ENCODE assay signal across 8 cellular contexts in the genomic region with DNA sequence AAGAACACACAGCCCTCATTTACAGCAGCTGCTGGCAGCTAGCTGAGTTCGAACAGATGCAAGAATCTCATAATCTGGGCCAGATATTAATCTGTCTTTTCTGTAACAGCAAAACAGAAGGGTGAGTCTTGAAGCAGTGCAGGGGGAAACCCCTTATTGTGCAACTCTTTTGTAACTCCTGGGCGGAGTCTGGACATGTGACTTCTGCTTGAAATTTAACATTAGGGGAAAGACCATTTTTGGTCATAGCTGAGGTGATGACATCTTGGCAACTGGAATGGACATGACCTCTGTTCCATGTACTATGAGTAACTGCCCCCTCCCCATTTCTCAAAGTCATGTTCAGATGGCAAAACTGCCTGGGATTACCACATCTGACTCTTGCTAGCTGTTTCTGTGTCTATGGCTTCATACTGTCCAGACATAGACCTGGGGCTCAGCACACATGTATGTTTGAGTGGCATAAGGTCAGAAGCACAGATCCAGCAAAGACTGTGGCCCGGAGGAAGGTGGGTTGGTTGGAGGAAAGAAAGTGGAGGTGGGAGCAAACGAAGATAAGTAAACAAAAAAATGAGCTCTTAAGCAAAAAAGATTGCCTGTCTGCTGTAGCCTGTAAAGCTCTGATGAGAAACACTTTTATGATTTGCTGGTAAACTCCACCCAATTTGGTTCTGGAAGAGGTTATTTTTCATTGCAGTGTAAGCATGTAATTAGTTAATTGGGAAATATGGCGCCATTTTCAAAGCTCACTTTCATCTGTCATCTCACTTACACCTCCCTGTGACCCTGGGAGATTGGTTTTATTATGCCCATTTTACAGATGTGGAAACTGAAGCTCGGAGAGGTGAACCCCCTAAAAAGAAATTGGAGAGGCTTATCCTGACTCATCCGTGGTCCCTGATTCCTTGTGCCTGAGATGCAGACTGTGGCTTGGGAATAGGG. TPM values are rescaled to one million over a fixed set of nuclear protein-coding genes. Genes with fewer than 3 reads are reported as not detected.
DNase-seq lines count a peak whose midpoint lies in the region; ATAC-seq and TF ChIP-seq lines count a peak whose summit lies in the region.

No MANE protein-coding gene starts in this region.

- H3K9ac ChIP-seq in BLaER1 treated with 17β-estradiol and CSF1 and Interleukin-3, amounts not matched to agents 10 nM and 100 nM = peak overlapping the region in 10 of 11 experiments; percentile 59 to 81 (median 72); a peak in 18 of 22 replicates

- H4K20me1 ChIP-seq in BLaER1 treated with 17β-estradiol and CSF1 and Interleukin-3, amounts not matched to agents 10 nM and 100 nM = no peaks in the 10 kb centered on the region

- DNase-seq in SIG-M5 treated with dmso at 0.1 percent for 504 hours (lab: John Stamatoyannopoulos, UW; ENCODE audit: unreplicated experiment) = peak; percentile 98
- DNase-seq in chondrocyte (ENCODE audit: low spot score) = no peak
- no peak for DNase-seq in mesothelial cell of epicardium (ENCODE audit: low spot score in 2 of 2, unreplicated experiment in 2 of 2)
- peak; percentile 91 for DNase-seq in ureter (ENCODE audit: low spot score)
- DNase-seq in NCI-H748 (lab: John Stamatoyannopoulos, UW; ENCODE audit: unreplicated experiment) = no peak

- no peaks in the 10 kb centered on the region for H3K27me3 Mint-ChIP-seq in chondrocyte (ENCODE audit: low read depth)
- H3K27me3 Mint-ChIP-seq in mesothelial cell of epicardium (ENCODE audit: low read depth) = no peaks in the 10 kb centered on the region

- peak overlapping the region; percentile 34 for H3K27ac Mint-ChIP-seq in chondrocyte (ENCODE audit: unreplicated experiment)
- H3K27ac Mint-ChIP-seq in mesothelial cell of epicardium = peak overlapping the region; percentile 11

- peaks cover 13 to 22% (median 14%) of the 10 kb centered on the region in 11 experiments for H3K9me3 ChIP-seq in BLaER1 treated with 17β-estradiol and CSF1 and Interleukin-3, amounts not matched to agents 10 nM and 100 nM (replicated peaks in 1 of 11)

- H3K36me3 Mint-ChIP-seq in chondrocyte (ENCODE audit: low read depth) (peaks cover 4% of the 10 kb centered on the region), mesothelial cell of epicardium (no peaks in the 10 kb centered on the region)

- H3K27me3 ChIP-seq in BLaER1 treated with 17β-estradiol and CSF1 and Interleukin-3, amounts not matched to agents 10 nM and 100 nM = no peaks in the 10 kb centered on the region

- H3K9me3 Mint-ChIP-seq in chondrocyte (ENCODE audit: low read depth) (no peaks in the 10 kb centered on the region), mesothelial cell of epicardium (peaks cover 8% of the 10 kb centered on the region)

- H3K4me1 Mint-ChIP-seq in chondrocyte (ENCODE audit: low read depth) = peaks cover 13% of the 10 kb centered on the region
- H3K4me1 Mint-ChIP-seq in mesothelial cell of epicardium = no peaks in the 10 kb centered on the region

- H3K4me2 ChIP-seq in BLaER1 treated with 17β-estradiol and CSF1 and Interleukin-3, amounts not matched to agents 10 nM and 100 nM = peak overlapping the region in 10 of 11 experiments; percentile 1 to 95 (median 74); a peak in 20 of 22 replicates

- peak overlapping the region; percentile 63 to 95 (median 86); a peak in 21 of 22 replicates for H3K27ac ChIP-seq in BLaER1 treated with 17β-estradiol and CSF1 and Interleukin-3, amounts not matched to agents 10 nM and 100 nM

- peaks cover 7 to 38% (median 27%) of the 10 kb centered on the region in 10 experiments for H3K4me1 ChIP-seq in BLaER1 treated with 17β-estradiol and CSF1 and Interleukin-3, amounts not matched to agents 10 nM and 100 nM

- H3K4me3 ChIP-seq in BLaER1 treated with 17β-estradiol and CSF1 and Interleukin-3, amounts not matched to agents 10 nM and 100 nM = no peak overlapping the region

- H3K4me3 Mint-ChIP-seq in chondrocyte (ENCODE audit: unreplicated experiment) (no peak overlapping the region), mesothelial cell of epicardium (no peak overlapping the region)

- H3K36me3 ChIP-seq in BLaER1 treated with 17β-estradiol and CSF1 and Interleukin-3, amounts not matched to agents 10 nM and 100 nM = peaks cover 0 to 8% (median 0%) of the 10 kb centered on the region in 11 experiments; a peak in 2 of 22 replicates

- no peak for TF ChIP-seq CTCF in chondrocyte (IDR thresholded peaks at IDR 0.05)
- TF ChIP-seq CTCF in mesothelial cell of epicardium (IDR thresholded peaks at IDR 0.05; ENCODE audit: unreplicated experiment) = no peak

- ATAC-seq in GM19351 (IDR thresholded peaks at IDR 0.05; ENCODE audit: unreplicated experiment) = peak; percentile 94
- peak; percentile 92 for ATAC-seq in HG03342 (IDR thresholded peaks at IDR 0.05; ENCODE audit: unreplicated experiment)

RNA-seq across cellular contexts. Expression of gene ETS2, which starts 26.1 kb away (rescaled TPM):
- 12.0 to 14.2 TPM (median 13.6 TPM) in 3 replicates for total RNA-seq in chondrocyte
- 29.6 to 32.5 TPM (median 30.5 TPM) in 3 replicates for total RNA-seq in mesothelial cell of epicardium
- 221 TPM for total RNA-seq in ureter

Comparison
In these comparisons a context has a peak if more than half of its experiments do, and no peak if none do; other contexts are left out.
1. DNase-seq: peak in SIG-M5 treated with dmso at 0.1 percent for 504 hours (single experiment) and ureter (single experiment); none in chondrocyte (single experiment), mesothelial cell of epicardium (0 of 2) and NCI-H748 (single experiment).